8 cellular contexts compared by ENCODE assay signal in the genomic region with DNA sequence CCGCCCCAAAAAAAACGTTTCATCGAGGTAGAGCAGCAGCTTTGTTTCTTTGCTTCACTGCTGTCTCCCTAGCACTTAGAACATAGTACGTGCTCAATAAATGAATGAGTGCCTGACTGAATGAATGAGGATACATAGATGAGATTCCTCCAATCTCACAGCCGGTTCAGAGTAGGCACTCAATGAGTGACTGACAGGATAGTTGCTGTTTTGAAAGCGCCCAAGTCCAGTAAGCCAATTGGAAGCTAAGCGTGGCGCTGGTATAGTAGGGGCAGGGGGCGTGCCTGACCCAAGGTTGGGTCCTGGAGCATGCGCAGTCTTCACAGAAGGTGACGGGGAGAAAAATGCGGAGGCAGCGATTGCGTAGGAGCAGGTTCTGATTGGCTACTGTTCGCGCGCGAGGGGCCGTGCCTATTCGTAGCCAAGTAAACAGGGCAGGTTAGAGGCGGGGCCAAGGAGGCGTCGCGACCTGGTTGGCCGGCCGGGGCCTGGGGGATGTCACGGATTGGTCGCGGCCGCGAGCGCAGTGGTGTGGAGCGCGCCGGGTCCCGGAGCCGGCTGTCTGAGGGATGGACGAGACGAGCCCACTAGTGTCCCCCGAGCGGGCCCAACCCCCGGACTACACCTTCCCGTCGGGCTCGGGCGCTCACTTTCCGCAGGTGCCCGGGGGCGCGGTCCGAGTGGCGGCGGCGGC. TPM values are rescaled to one million over a fixed set of nuclear protein-coding genes. Genes with fewer than 3 reads are reported as not detected.
DNase-seq lines count a peak whose midpoint lies in the region; ATAC-seq and TF ChIP-seq lines count a peak whose summit lies in the region.

A gene (plus strand): TSS at position 498 of the 694 bp plus-strand sequence. CDS start 72 bp downstream, at position 570.

- DNase-seq in GM13977 (ENCODE audit: low spot score) (peak; percentile 99), NCI-H146 (lab: John Stamatoyannopoulos, UW) (peak; percentile 99), T-cell (peak; percentile 93 to 99 (median 98)), adipocyte (ENCODE audit: low read depth) (peak; percentile 100), heart left ventricle (peak; percentile 99 to 100 (median 99)), pons (ENCODE audit: low spot score) (peak; percentile 98), type B pancreatic cell (ENCODE audit: extremely low spot score, unreplicated experiment) (peak; percentile 98)

- H3K27me3 ChIP-seq in adipocyte (replicated peaks; ENCODE audit: control insufficient read depth, insufficient read depth, low read length) = no peaks in the 10 kb centered on the region
- H3K27me3 ChIP-seq in heart left ventricle = no peaks in the 10 kb centered on the region

- peaks cover 14% of the 10 kb centered on the region for H3K36me3 ChIP-seq in adipocyte (ENCODE audit: control insufficient read depth, insufficient read depth, low read length, severe bottlenecking)
- peaks cover 0 to 21% (median 10%) of the 10 kb centered on the region in 9 donors for H3K36me3 ChIP-seq in heart left ventricle

- H3K27ac Mint-ChIP-seq in T-cell (peak within 1 kb of the TSS; percentile 80 to 83), type B pancreatic cell (peak within 1 kb of the TSS; percentile 96)

- peak; percentile 70 to 92 for TF ChIP-seq POLR2A in heart left ventricle (IDR thresholded peaks at IDR 0.05)

- H3K9ac ChIP-seq in adipocyte (ENCODE audit: low read length) = peak within 1 kb of the TSS; percentile 94

- H3K4me3 Mint-ChIP-seq in T-cell (peak within 1 kb of the TSS; percentile 93 to 94 (median 94)), type B pancreatic cell (peak within 1 kb of the TSS; percentile 99)

- ATAC-seq in HG02870 (IDR thresholded peaks at IDR 0.05; ENCODE audit: unreplicated experiment) (peak; percentile 99), T-cell (replicated peaks in 1 of 4) (peak; percentile 98 to 100 (median 99)), heart left ventricle (peak; percentile 99 to 100 (median 100))

- 2 to 5% (median 3%) methylated on average over 26 to 54 of the region's 54 CpGs for WGBS in heart left ventricle, 4 donors

- CTCF ChIA-PET in T-cell (lab: Charles Lee) = interaction anchor here in 1 of 2 donors (0.6 to 1.2 kb wide), 4 partner anchors 9 to 164 kb away, joined by 3 to 7 read pairs (median 4); a partner anchor contains a TSS

- H3K9me3 ChIP-seq in adipocyte (ENCODE audit: control insufficient read depth, low read length) (no peaks in the 10 kb centered on the region), heart left ventricle (no peaks in the 10 kb centered on the region)

- TF ChIP-seq CTCF in GM13977 (IDR thresholded peaks at IDR 0.05; ENCODE audit: extremely low read depth, insufficient read depth, missing control alignments) (no peak), heart left ventricle (IDR thresholded peaks at IDR 0.05) (no peak), type B pancreatic cell (conservative IDR thresholded peaks at IDR 0.05) (no peak)

- peak within 1 kb of the TSS; percentile 41 to 90 (median 78) for H3K27ac ChIP-seq in heart left ventricle

- H3K4me3 ChIP-seq in adipocyte (ENCODE audit: low read length) (peak within 1 kb of the TSS; percentile 87), heart left ventricle (peak within 1 kb of the TSS; percentile 32 to 93 (median 84))

- H3K36me3 Mint-ChIP-seq in T-cell (peaks cover 10% of the 10 kb centered on the region), type B pancreatic cell (peaks cover 8% of the 10 kb centered on the region)

- no peaks in the 10 kb centered on the region for H3K9me3 Mint-ChIP-seq in T-cell
- no peaks in the 10 kb centered on the region for H3K9me3 Mint-ChIP-seq in type B pancreatic cell

- H3K4me1 ChIP-seq in adipocyte (ENCODE audit: control insufficient read depth, insufficient read depth, low read length) (peaks cover 21% of the 10 kb centered on the region), heart left ventricle (peaks cover 0 to 21% (median 12%) of the 10 kb centered on the region in 12 donors)

- H3K27me3 Mint-ChIP-seq in T-cell = no peaks in the 10 kb centered on the region
- H3K27me3 Mint-ChIP-seq in type B pancreatic cell = no peaks in the 10 kb centered on the region

- in situ Hi-C loops in GM13977 (cut with MboI; ENCODE audit: low pct_unique_long_range_greater_than_20kb, low sequenced_read_pairs, unreplicated experiment) = no loop called here

- intact Hi-C loops in heart left ventricle (cut with DNase I) = loop anchor here in 1 of 10 donors (5.0 kb wide), 1 partner anchor 47 kb away; a partner anchor contains a TSS

- POLR2A ChIA-PET in T-cell (lab: Charles Lee) = interaction anchor here (0.5 to 1.2 kb wide), 5 partner anchors 9 to 350 kb away, joined by 3 to 10 read pairs (median 4); no protein-coding TSS in a partner anchor

- H3K4me1 Mint-ChIP-seq in T-cell (peaks cover 24 to 27% (median 25%) of the 10 kb centered on the region in 3 donors), type B pancreatic cell (ENCODE audit: unreplicated experiment) (peaks cover 20% of the 10 kb centered on the region)

RNA-seq across cellular contexts. Expression of the gene that starts here (rescaled TPM):
- 10 to 100 TPM in 4 of 5 donors, 1 to 10 TPM in 1; 9.0 to 23.1 (median 11.0) TPM for total RNA-seq in T-cell
- 10 to 100 TPM; 10.4 to 24.2 (median 17.3) TPM for total RNA-seq in heart left ventricle
- polyA plus RNA-seq in heart left ventricle = 10 to 100 TPM in 1 of 2 donors, 1 to 10 TPM in 1; 5.6 to 36.8 TPM
- total RNA-seq in type B pancreatic cell (ENCODE audit: low replicate concordance) = 18.7 and 19.3 TPM in 2 replicates

Comparison
In these comparisons a context has a peak if more than half of its experiments do, and no peak if none do; other contexts are left out.
1. Peak in every context shown above with its lines: DNase-seq, ATAC-seq, H3K4me3 ChIP-seq and H3K27ac ChIP-seq.